14 cellular contexts compared by ENCODE assay signal in the genomic region with DNA sequence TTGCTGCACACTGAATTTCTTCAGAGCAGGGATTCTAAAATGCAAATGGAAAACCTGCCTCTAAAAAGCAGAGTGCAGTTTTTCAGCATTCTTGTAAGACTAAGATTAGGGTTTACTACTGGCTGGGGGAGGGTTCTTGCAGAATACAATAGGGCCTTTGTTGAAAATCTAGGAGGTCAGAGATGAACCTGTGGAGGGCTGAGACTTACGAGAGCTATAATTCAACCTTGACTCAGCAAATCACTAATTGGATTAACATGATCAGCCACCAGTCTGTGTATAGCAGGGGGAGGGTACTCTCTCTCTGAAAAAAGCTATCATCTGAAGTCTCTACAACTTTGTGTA.
A peak's percentile ranks its signal among the peaks of the same experiment; 100 is the strongest.
DNase-seq lines count a peak whose midpoint lies in the region; ATAC-seq and TF ChIP-seq lines count a peak whose summit lies in the region.
"Had no signal": no experiment of that assay in that cellular context is flagged by ENCODE, and none has a peak within 500 bp of the region (broad histone marks: within the 10 kb centered on the region; RNA-seq: fewer than 3 reads in every experiment).

No MANE protein-coding gene starts in this region.

- POLR2A ChIA-PET in HCT116 (lab: Charles Lee) = interaction anchor here (1.4 kb wide), 1 partner anchor 92 kb away, joined by 3 read pairs; a partner anchor contains a TSS
- POLR2A ChIA-PET in activated CD4-positive, alpha-beta memory T cell treated with anti-CD3 and anti-CD28 coated beads for 36 hours (lab: Charles Lee) = interaction anchor here (0.5 kb wide), 1 partner anchor 59 kb away, joined by 3 read pairs; no protein-coding TSS in a partner anchor

- no peak overlapping the region for H3K27ac Mint-ChIP-seq in activated CD4-positive, alpha-beta memory T cell treated with anti-CD3 and anti-CD28 coated beads for 36 hours

- intact Hi-C loops in HCT116 (cut with micrococcal nuclease) (no loop called here), sciatic nerve (cut with DNase I) (no loop called here)
- intact Hi-C loops in activated CD4-positive, alpha-beta memory T cell treated with anti-CD3 and anti-CD28 coated beads for 36 hours (cut with micrococcal nuclease) = no loop called here

- no peaks in the 10 kb centered on the region for H3K9me2 ChIP-seq in HCT116 (ENCODE audit: insufficient read depth)

- RAD21 ChIA-PET in HCT116 (lab: Charles Lee; ENCODE audit: low non-redundant PET in 1 of 2, low total read pairs in 2 of 2, uncharacterized antibody in 2 of 2, unreplicated experiment in 2 of 2) = no interaction called here

- H2AFZ ChIP-seq in HCT116 (ENCODE audit: low read depth, low read length, poor library complexity, severe bottlenecking) = peak overlapping the region; percentile 76

- no peaks in the 10 kb centered on the region for H3K27me3 Mint-ChIP-seq in activated CD4-positive, alpha-beta memory T cell treated with anti-CD3 and anti-CD28 coated beads for 36 hours

- H4K20me1 ChIP-seq in HCT116 (ENCODE audit: insufficient read depth) = no peaks in the 10 kb centered on the region

- no TSS peak for BruUV-seq in HCT116 (replicated peaks; lab: Mats Ljungman, UMichigan)

- H3K27ac ChIP-seq in HCT116 (ENCODE audit: low read depth, low read length) (no peak overlapping the region), ectodermal cell (ENCODE audit: insufficient read depth, low read depth, low read length, poor library complexity, severe bottlenecking) (peak overlapping the region; percentile 11)
- H3K27ac ChIP-seq: tibial artery had no signal

- H3K27me3 ChIP-seq in HCT116 (ENCODE audit: insufficient read depth, low read length) = no peaks in the 10 kb centered on the region
- no peaks in the 10 kb centered on the region for H3K27me3 ChIP-seq in ectodermal cell (ENCODE audit: control insufficient read depth, insufficient read depth, low read length, poor library complexity, severe bottlenecking)
- H3K27me3 ChIP-seq: tibial artery had no signal

- CTCF ChIA-PET in HCT116 (lab: Charles Lee) = interaction anchor here (0.9 kb wide), 1 partner anchor 37 kb away, joined by 3 read pairs; no protein-coding TSS in a partner anchor
- CTCF ChIA-PET in activated CD4-positive, alpha-beta memory T cell treated with anti-CD3 and anti-CD28 coated beads for 36 hours (lab: Charles Lee) = no interaction called here

- no peak overlapping the region for H3K9ac ChIP-seq in HCT116 (ENCODE audit: low read length)

- H3K36me3 ChIP-seq in HCT116 (ENCODE audit: control insufficient read depth in 1 of 2, insufficient read depth in 2 of 2, low read length in 2 of 2) (no peaks in the 10 kb centered on the region), ectodermal cell (ENCODE audit: control insufficient read depth, insufficient read depth, low read length) (no peaks in the 10 kb centered on the region)
- H3K36me3 ChIP-seq: tibial artery had no signal

- H3K4me2 ChIP-seq in HCT116 (ENCODE audit: low read length) = peak overlapping the region; percentile 43

- H3K79me2 ChIP-seq in HCT116 (ENCODE audit: insufficient read depth, low read length) = no peaks in the 10 kb centered on the region

- H3K36me3 Mint-ChIP-seq in activated CD4-positive, alpha-beta memory T cell treated with anti-CD3 and anti-CD28 coated beads for 36 hours = no peaks in the 10 kb centered on the region

- no peaks in the 10 kb centered on the region for H3K9me3 Mint-ChIP-seq in activated CD4-positive, alpha-beta memory T cell treated with anti-CD3 and anti-CD28 coated beads for 36 hours

- TF ChIP-seq RAD21 in HCT116 (IDR thresholded peaks at IDR 0.05; ENCODE audit: low read depth) = no peak

- peak; percentile 75 for ATAC-seq in HCT116
- ATAC-seq in sciatic nerve = peak; percentile 24
- ATAC-seq in HG02571 (IDR thresholded peaks at IDR 0.05; ENCODE audit: unreplicated experiment) = no peak
- ATAC-seq in HG02885 (IDR thresholded peaks at IDR 0.05; ENCODE audit: poor library complexity, unreplicated experiment) = no peak

- H3K4me3 ChIP-seq in HCT116 (replicated peaks in 1 of 2; ENCODE audit: low read depth in 1 of 2, low read length in 2 of 2) (no peak overlapping the region), ectodermal cell (ENCODE audit: insufficient read depth, low read depth, low read length) (no peak overlapping the region)
- H3K4me3 ChIP-seq: tibial artery had no signal

- 35% methylated on average over 1 of the region's 1 CpG; no CpG with 5 or more reads in 1 of the 2 experiments for WGBS in ectodermal cell, 2 experiments

- TF ChIP-seq POLR2A in HCT116 (IDR thresholded peaks at IDR 0.05; ENCODE audit: borderline replicate concordance, extremely low read depth, insufficient read depth, insufficient read length) = no peak

- no peak for DNase-seq in HCT116 (ENCODE audit: low read depth, low spot score)
- peak; percentile 43 for DNase-seq in NCI-H748 (lab: John Stamatoyannopoulos, UW; ENCODE audit: unreplicated experiment)
- DNase-seq in sciatic nerve (ENCODE audit: low spot score) = no peak
- DNase-seq in activated CD4-positive, alpha-beta memory T cell treated with anti-CD3 and anti-CD28 coated beads for 36 hours = no peak
- DNase-seq in AG08395 (ENCODE audit: low spot score) = no peak
- DNase-seq: activated CD4-positive, CD25-positive, alpha-beta regulatory T cell; activated gamma-delta T cell treated with Interleukin-2 at 50 U/mL for 16 hours; DMS53; NCI-H1694; SHP77; tibial artery had no signal

- TF ChIP-seq CTCF in HCT116 (IDR thresholded peaks at IDR 0.05 in 2 of 3, conservative IDR thresholded peaks at IDR 0.05 in 1 of 3; ENCODE audit: borderline replicate concordance in 1 of 3, insufficient read depth in 1 of 3, low read depth in 2 of 3, low read length in 2 of 3) = no peak

- H3K4me1 ChIP-seq in HCT116 (ENCODE audit: control insufficient read depth in 1 of 2, insufficient read depth in 2 of 2, low read length in 2 of 2) (peaks cover 9 to 23% of the 10 kb centered on the region in 2 experiments; a peak in 3 of 4 replicates), ectodermal cell (ENCODE audit: control insufficient read depth, insufficient read depth, low read length) (peaks cover 14% of the 10 kb centered on the region)

- H3K9me3 ChIP-seq in HCT116 (ENCODE audit: control insufficient read depth in 1 of 2, insufficient read depth in 1 of 2, low read depth in 1 of 2, low read length in 2 of 2) (no peaks in the 10 kb centered on the region), ectodermal cell (ENCODE audit: control insufficient read depth, low read length) (no peaks in the 10 kb centered on the region)
- H3K9me3 ChIP-seq: tibial artery had no signal

- H3K4me1 Mint-ChIP-seq in activated CD4-positive, alpha-beta memory T cell treated with anti-CD3 and anti-CD28 coated beads for 36 hours (ENCODE audit: low read depth) = peaks cover 19% of the 10 kb centered on the region

- H3K4me3 Mint-ChIP-seq in activated CD4-positive, alpha-beta memory T cell treated with anti-CD3 and anti-CD28 coated beads for 36 hours = no peak overlapping the region

TF ChIP-seq in HCT116, 20 proteins besides CTCF, POLR2A, EP300 and RAD21:
- TF ChIP-seq CBX3 (IDR thresholded peaks at IDR 0.05; ENCODE audit: low read depth) (no peak), SP1 (IDR thresholded peaks at IDR 0.05; ENCODE audit: low read depth) (no peak), EGR1 (IDR thresholded peaks at IDR 0.05; ENCODE audit: low read depth) (no peak), EZH2 (IDR thresholded peaks at IDR 0.05) (no peak), EZH2phosphoT487 (IDR thresholded peaks at IDR 0.05; ENCODE audit: borderline replicate concordance) (no peak), YY1 (IDR thresholded peaks at IDR 0.05; ENCODE audit: extremely low read depth, insufficient replicate concordance, low read depth, low read length) (no peak), SIN3A (IDR thresholded peaks at IDR 0.05; ENCODE audit: low read depth) (no peak), ELF1 (IDR thresholded peaks at IDR 0.05; ENCODE audit: borderline replicate concordance, low read depth) (no peak), ZFX (IDR thresholded peaks at IDR 0.05) (no peak), ZNF274 (IDR thresholded peaks at IDR 0.05; ENCODE audit: low read depth, low read length) (no peak), POLR2AphosphoS5 (IDR thresholded peaks at IDR 0.05; ENCODE audit: low read depth, low read length) (no peak), TCF7L2 (IDR thresholded peaks at IDR 0.05; ENCODE audit: borderline replicate concordance, extremely low read depth, insufficient read depth, insufficient read length) (no peak)
- TF ChIP-seq, protein P1, sequence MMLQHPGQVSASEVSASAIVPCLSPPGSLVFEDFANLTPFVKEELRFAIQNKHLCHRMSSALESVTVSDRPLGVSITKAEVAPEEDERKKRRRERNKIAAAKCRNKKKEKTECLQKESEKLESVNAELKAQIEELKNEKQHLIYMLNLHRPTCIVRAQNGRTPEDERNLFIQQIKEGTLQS (IDR thresholded peaks at IDR 0.05) = no peak
- TF ChIP-seq, protein P2, sequence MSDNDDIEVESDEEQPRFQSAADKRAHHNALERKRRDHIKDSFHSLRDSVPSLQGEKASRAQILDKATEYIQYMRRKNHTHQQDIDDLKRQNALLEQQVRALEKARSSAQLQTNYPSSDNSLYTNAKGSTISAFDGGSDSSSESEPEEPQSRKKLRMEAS (IDR thresholded peaks at IDR 0.05) = no peak

Comparison
In these comparisons a context has a peak if more than half of its experiments do, and no peak if none do; other contexts are left out.
1. ATAC-seq: peak in HCT116 (single experiment) and sciatic nerve (single experiment); none in HG02571 (single experiment) and HG02885 (single experiment).